31 cellular contexts compared by ENCODE assay signal in genomic region chr3:108383306-108383705, GRCh38.
"Had no signal": no experiment of that assay in that cellular context is flagged by ENCODE, and none has a peak within 500 bp of the region (broad histone marks: within the 10 kb centered on the region; RNA-seq: fewer than 3 reads in every experiment).

No MANE protein-coding gene starts in this region.

- H3K36me3 Mint-ChIP-seq: activated naive CD4-positive, alpha-beta T cell treated with anti-CD3 and anti-CD28 coated beads, Interleukin-2, amount 50 U/mL, for 24 hours had no signal

- H3K27ac ChIP-seq: ascending aorta, breast epithelium, PC-9, RWPE1 had no signal

- H3K27me3 Mint-ChIP-seq: activated CD4-positive, alpha-beta T cell treated with anti-CD3 and anti-CD28 coated beads, Interleukin-2, amount 10 ng/mL, durations not matched to agents 24 days and 14 days; activated CD8-positive, alpha-beta T cell treated with anti-CD3 and anti-CD28 coated beads for 36 hours; activated naive CD4-positive, alpha-beta T cell treated with anti-CD3 and anti-CD28 coated beads, Interleukin-2, amount 50 U/mL, for 24 hours; activated naive CD8-positive, alpha-beta T cell treated with anti-CD3 and anti-CD28 coated beads, Interleukin-2, amount 10 ng/mL, durations not matched to agents 7 days and 5 days had no signal

- H3K36me3 ChIP-seq: ascending aorta, breast epithelium had no signal

- ATAC-seq: activated CD8-positive, alpha-beta T cell treated with anti-CD3 and anti-CD28 coated beads for 36 hours had no signal

- DNase-seq: activated CD4-positive, alpha-beta T cell treated with anti-CD3 and anti-CD28 coated beads, Interleukin-2, amount 10 ng/mL, durations not matched to agents 24 days and 14 days; activated CD4-positive, alpha-beta T cell treated with anti-CD3 and anti-CD28 coated beads, Interleukin-2, amount 50 U/mL, for 4 hours; activated CD8-positive, alpha-beta T cell treated with anti-CD3 and anti-CD28 coated beads for 36 hours; activated gamma-delta T cell; activated naive CD4-positive, alpha-beta T cell treated with Interleukin-2 at 50 U/mL for 16 hours; activated naive CD8-positive, alpha-beta T cell treated with anti-CD3 and anti-CD28 coated beads, Interleukin-2, amount 10 ng/mL, durations not matched to agents 7 days and 5 days; activated T-cell treated with anti-CD3 and anti-CD28 coated beads, Interleukin-2, amount 50 U/mL, for 1 hour; amygdala; Kasumi-1; KBM-7; MM.1S; MV-4-11; NCI-H1092; NCI-H1436 treated with DMSO at 0.1 percent for 48 hours; NCI-H1694 treated with DMSO at 0.1 percent for 48 hours; NCI-H2029; NCI-H510A; NCI-H526; NCI-H748 treated with DMSO at 0.1 percent for 48 hours; NK-92 treated with Interleukin-12 subunit alpha and Interleukin-12 subunit beta, amount 100 ng/mL, for 24 hours; PC-9; Right ventricle myocardium superior; SW 1271; T-helper 1 cell; T-helper 2 cell; T1000 had no signal

- H3K4me2 ChIP-seq: PC-9 had no signal

- H3K9me3 Mint-ChIP-seq: activated CD4-positive, alpha-beta T cell treated with anti-CD3 and anti-CD28 coated beads, Interleukin-2, amount 10 ng/mL, durations not matched to agents 24 days and 14 days; activated CD8-positive, alpha-beta T cell treated with anti-CD3 and anti-CD28 coated beads for 36 hours; activated naive CD4-positive, alpha-beta T cell treated with anti-CD3 and anti-CD28 coated beads, Interleukin-2, amount 50 U/mL, for 24 hours; activated naive CD8-positive, alpha-beta T cell treated with anti-CD3 and anti-CD28 coated beads, Interleukin-2, amount 10 ng/mL, durations not matched to agents 7 days and 5 days; activated T-helper 2 cell treated with anti-CD3 and anti-CD28 coated beads, Interferon-gamma antibody, Interleukin-2, Interleukin-4, amounts not matched to agents 10 μg/mL and 5 μg/mL and 100 μg/mL, durations not matched to agents 14 hours and 24 hours and 36 hours had no signal

- H2AFZ ChIP-seq: PC-9 had no signal

- H3K27ac Mint-ChIP-seq: activated CD4-positive, alpha-beta T cell treated with anti-CD3 and anti-CD28 coated beads, Interleukin-2, amount 10 ng/mL, durations not matched to agents 24 days and 14 days; activated CD8-positive, alpha-beta T cell treated with anti-CD3 and anti-CD28 coated beads for 36 hours; activated naive CD4-positive, alpha-beta T cell treated with anti-CD3 and anti-CD28 coated beads, Interleukin-2, amount 50 U/mL, for 24 hours; activated naive CD8-positive, alpha-beta T cell treated with anti-CD3 and anti-CD28 coated beads, Interleukin-2, amount 10 ng/mL, durations not matched to agents 7 days and 5 days; activated T-helper 2 cell treated with anti-CD3 and anti-CD28 coated beads, Interferon-gamma antibody, Interleukin-2, Interleukin-4, amounts not matched to agents 10 μg/mL and 5 μg/mL and 100 μg/mL, durations not matched to agents 14 hours and 24 hours and 36 hours had no signal

- H3K4me1 ChIP-seq: ascending aorta, breast epithelium had no signal

- H3K9me3 ChIP-seq: ascending aorta, breast epithelium had no signal

- H3K4me3 Mint-ChIP-seq: activated CD4-positive, alpha-beta T cell treated with anti-CD3 and anti-CD28 coated beads, Interleukin-2, amount 10 ng/mL, durations not matched to agents 24 days and 14 days; activated CD8-positive, alpha-beta T cell treated with anti-CD3 and anti-CD28 coated beads for 36 hours; activated naive CD4-positive, alpha-beta T cell treated with anti-CD3 and anti-CD28 coated beads, Interleukin-2, amount 50 U/mL, for 24 hours; activated naive CD8-positive, alpha-beta T cell treated with anti-CD3 and anti-CD28 coated beads, Interleukin-2, amount 10 ng/mL, durations not matched to agents 7 days and 5 days had no signal

- H3K4me3 ChIP-seq: ascending aorta, breast epithelium, PC-9 had no signal

- H3K27me3 ChIP-seq: ascending aorta, breast epithelium had no signal
